ENCODE assay signal across 1 cellular context in the genomic region with DNA sequence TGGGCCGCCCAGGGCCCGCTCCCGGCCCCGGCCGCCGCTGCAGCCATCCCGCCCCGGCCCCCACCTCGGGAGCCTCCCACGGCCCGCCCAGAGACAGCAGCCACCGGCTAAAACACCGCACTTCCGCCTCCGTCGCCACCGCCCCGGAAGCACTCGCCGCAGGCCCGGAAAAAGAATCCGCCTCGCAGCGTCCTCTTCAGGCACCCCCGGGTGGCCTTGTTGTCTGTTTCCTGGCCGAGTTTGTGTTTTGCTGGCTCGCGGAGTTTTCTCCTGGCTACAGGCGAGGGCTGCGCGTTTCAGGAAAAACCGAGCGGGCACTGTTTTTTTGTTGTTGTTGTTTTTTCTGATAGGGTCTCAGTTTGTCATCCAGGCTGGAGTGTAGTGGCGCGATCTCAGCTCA.
A peak's percentile ranks its signal among the peaks of the same experiment; 100 is the strongest.
TF ChIP-seq lines count a peak whose summit lies in the region.

Gene CCZ1B, minus strand, starts transcription at position 125 of the 400 bp plus-strand sequence. Its CDS starts 78 bp downstream, at position 47.

TF ChIP-seq in endothelial cell of umbilical vein, 7 proteins besides CTCF, POLR2A, EP300 and RAD21:
- TF ChIP-seq POLR2AphosphoS5 (IDR thresholded peaks at IDR 0.05; ENCODE audit: insufficient read depth, low read depth, low read length): peak; percentile 27
TF ChIP-seq in endothelial cell of umbilical vein: peak in this region for 1; not testable (repeated sequence) for 6.
